In genomic region chr14:20657216-20658211, GRCh38 we compare ENCODE assay signal across 10 cellular contexts. TPM values are rescaled to one million over a fixed set of nuclear protein-coding genes. Genes with fewer than 3 reads are reported as not detected.
DNase-seq lines count a peak whose midpoint lies in the region; TF ChIP-seq lines count a peak whose summit lies in the region.
"Had no signal": no experiment of that assay in that cellular context is flagged by ENCODE, and none has a peak within 500 bp of the region (broad histone marks: within the 10 kb centered on the region; RNA-seq: fewer than 3 reads in every experiment).

No MANE protein-coding gene starts in this region.

- CTCF ChIA-PET in RWPE1 (lab: Yijun Ruan, JAX) = interaction anchor here (0.6 to 1.4 kb wide), 9 partner anchors 11 to 334 kb away, joined by 3 to 5 read pairs (median 4); partner anchors contain the start of gene RNASE4

- TF ChIP-seq CTCF in 22Rv1 (IDR thresholded peaks at IDR 0.05) = peak; percentile 93
- peak; percentile 31 for TF ChIP-seq CTCF in GM06990 (IDR thresholded peaks at IDR 0.05; ENCODE audit: insufficient read depth, low read length, poor library complexity, severe bottlenecking)
- TF ChIP-seq CTCF in RWPE1 (conservative IDR thresholded peaks at IDR 0.05; ENCODE audit: low read depth) = no peak
- TF ChIP-seq CTCF in esophagus muscularis mucosa (IDR thresholded peaks at IDR 0.05) = peak in 1 of 3 experiments; percentile 9

- peak overlapping the region; percentile 54 for H3K27ac ChIP-seq in 22Rv1
- no peak overlapping the region for H3K27ac ChIP-seq in RWPE1
- no peak overlapping the region for H3K27ac ChIP-seq in esophagus muscularis mucosa (replicated peaks in 1 of 4)
- no peak overlapping the region for H3K27ac ChIP-seq in caudate nucleus (ENCODE audit: low read depth, low read length)
- H3K27ac ChIP-seq: neutrophil had no signal

- no peaks in the 10 kb centered on the region for H3K9me3 ChIP-seq in esophagus muscularis mucosa
- H3K9me3 ChIP-seq: neutrophil had no signal

- H3K4me1 ChIP-seq in esophagus muscularis mucosa = peaks cover 0 to 13% (median 7%) of the 10 kb centered on the region in 4 donors

- POLR2A ChIA-PET in RWPE1 (lab: Yijun Ruan, JAX; ENCODE audit: low non-redundant PET) = interaction anchor here (0.6 kb wide), 1 partner anchor 25 kb away, joined by 3 read pairs; no protein-coding TSS in a partner anchor

- intact Hi-C loops in esophagus muscularis mucosa (cut with DNase I) = no loop called here

- no peaks in the 10 kb centered on the region for H3K36me3 ChIP-seq in GM06990 (ENCODE audit: control insufficient read depth, insufficient read depth, low read length)
- no peaks in the 10 kb centered on the region for H3K36me3 ChIP-seq in esophagus muscularis mucosa
- H3K36me3 ChIP-seq: neutrophil had no signal

- TF ChIP-seq POLR2A in esophagus muscularis mucosa (IDR thresholded peaks at IDR 0.05; ENCODE audit: low read depth) = no peak

- no peak for TF ChIP-seq EP300 in esophagus muscularis mucosa (IDR thresholded peaks at IDR 0.05)

- DNase-seq in GM06990 (ENCODE audit: extremely low read depth, insufficient read length) (no peak), RWPE1 (ENCODE audit: low spot score) (peak; percentile 60), esophagus muscularis mucosa (ENCODE audit: extremely low spot score) (peak; percentile 83), caudate nucleus (lab: John Stamatoyannopoulos, UW) (no peak), GM19240 (ENCODE audit: insufficient read length, low spot score) (no peak), GM19238 (ENCODE audit: insufficient read length, low spot score) (no peak), DMS53 treated with DMSO at 0.1 percent for 48 hours (lab: John Stamatoyannopoulos, UW; ENCODE audit: unreplicated experiment) (no peak)

- no peak overlapping the region for H3K4me3 ChIP-seq in GM06990 (replicated peaks; ENCODE audit: low read depth, low read length)
- no peak overlapping the region for H3K4me3 ChIP-seq in esophagus muscularis mucosa

- no peaks in the 10 kb centered on the region for H3K27me3 ChIP-seq in GM06990 (replicated peaks; ENCODE audit: control insufficient read depth, insufficient read depth, low read length)
- peaks cover 0 to 92% (median 60%) of the 10 kb centered on the region in 4 donors for H3K27me3 ChIP-seq in esophagus muscularis mucosa

- WGBS in esophagus muscularis mucosa = 27% methylated on average over 19 of the region's 28 CpGs

RNA-seq across cellular contexts. Expression of gene OR6S1, which starts 16.0 kb away (rescaled TPM):
- total RNA-seq in esophagus muscularis mucosa = not detected
- total RNA-seq: subcutaneous adipose tissue had no signal

RNA-seq across cellular contexts. Expression of gene RNASE4, which starts 26.8 kb away (rescaled TPM):
- 100 to 1,000 TPM in 1 of 4 donors, 10 to 100 TPM in 3; 61.9 to 107 (median 82.9) TPM for total RNA-seq in esophagus muscularis mucosa

RNA-seq across cellular contexts. Expression of gene ANG, which starts 31.1 kb away (rescaled TPM):
- total RNA-seq in esophagus muscularis mucosa = 10 to 100 TPM; 13.7 to 30.6 (median 19.8) TPM

Comparison
In these comparisons a context has a peak if more than half of its experiments do, and no peak if none do; other contexts are left out.
1. DNase-seq: peak in RWPE1 (single experiment) and esophagus muscularis mucosa (single experiment); none in GM06990 (single experiment), caudate nucleus (0 of 61), GM19240 (single experiment), GM19238 (single experiment) and DMS53 treated with DMSO at 0.1 percent for 48 hours (single experiment).